ENCODE assay signal across 12 cellular contexts in the genomic region with DNA sequence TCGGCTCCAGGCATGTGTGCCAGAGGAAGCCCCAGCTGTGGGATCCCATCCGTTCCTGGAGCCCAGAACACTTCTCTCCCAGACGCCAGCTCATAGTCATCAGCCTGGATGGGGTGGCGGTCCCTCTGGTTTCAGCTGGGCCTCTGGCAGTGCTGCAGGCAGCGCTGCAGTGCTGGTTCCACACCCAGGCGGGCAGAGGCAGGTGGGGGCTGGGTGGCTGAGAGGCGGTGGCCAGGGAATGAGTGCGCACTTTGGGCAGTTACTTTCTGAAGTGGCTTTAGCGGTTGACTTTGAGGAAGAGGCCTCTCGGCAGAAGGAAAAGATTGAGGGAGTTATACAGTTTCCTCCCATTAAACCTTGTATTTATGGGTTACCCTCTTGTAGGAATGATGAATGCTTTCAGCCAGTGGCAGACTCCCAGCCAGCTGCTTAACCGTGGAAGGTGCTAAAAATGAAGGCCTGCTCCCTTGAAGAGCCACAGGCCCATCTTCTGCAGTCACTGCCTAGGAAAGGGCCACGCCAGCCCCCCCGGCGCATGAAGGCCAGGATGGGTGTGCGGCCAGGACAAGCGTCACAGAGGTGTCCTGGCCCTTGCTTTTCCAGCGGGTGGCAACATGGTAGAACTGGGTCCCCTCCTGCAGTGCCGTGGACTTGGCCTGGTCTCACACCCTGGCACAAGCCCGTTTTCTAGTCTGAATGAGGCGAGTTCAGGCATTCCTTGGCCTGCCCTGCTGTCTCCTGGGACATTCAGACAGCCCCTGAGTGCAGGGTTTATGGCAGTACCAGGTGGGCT. TPM values are rescaled to one million over a fixed set of nuclear protein-coding genes. Genes with fewer than 3 reads are reported as not detected.
A peak's percentile ranks its signal among the peaks of the same experiment; 100 is the strongest.
DNase-seq lines count a peak whose midpoint lies in the region; ATAC-seq and TF ChIP-seq lines count a peak whose summit lies in the region.
"Had no signal": no experiment of that assay in that cellular context is flagged by ENCODE, and none has a peak within 500 bp of the region (broad histone marks: within the 10 kb centered on the region; RNA-seq: fewer than 3 reads in every experiment).

No MANE protein-coding gene starts in this region.

- TF ChIP-seq CTCF in right atrium auricular region (IDR thresholded peaks at IDR 0.05) (no peak), lung (IDR thresholded peaks at IDR 0.05; ENCODE audit: control extremely low read depth, extremely low read depth) (no peak)

- POLR2A ChIA-PET in activated naive CD8-positive, alpha-beta T cell treated with anti-CD3 and anti-CD28 coated beads, Interleukin-2, amount 10 ng/mL, durations not matched to agents 7 days and 5 days (lab: Charles Lee), result interaction anchor here (0.5 to 3.7 kb wide), 5 partner anchors 10 to 443 kb away, joined by 3 to 15 read pairs (median 4); a partner anchor contains a TSS

- ATAC-seq in Right ventricle myocardium inferior (peak; percentile 47), lung (ENCODE audit: insufficient read depth, low FRiP score) (peak; percentile 87), GM21619 (IDR thresholded peaks at IDR 0.05; ENCODE audit: unreplicated experiment) (no peak), GM18909 (IDR thresholded peaks at IDR 0.05; ENCODE audit: poor library complexity, unreplicated experiment) (no peak)
- ATAC-seq in activated naive CD8-positive, alpha-beta T cell treated with anti-CD3 and anti-CD28 coated beads, Interleukin-2, amount 10 ng/mL, durations not matched to agents 7 days and 5 days (ENCODE audit: low read depth), result peak; percentile 62

- peaks cover 0 to 39% of the 10 kb centered on the region in 2 donors for H3K4me1 ChIP-seq in right atrium auricular region
- H3K4me1 ChIP-seq in lung (ENCODE audit: control insufficient read depth in 2 of 2, insufficient read depth in 2 of 2, low read length in 2 of 2), result peaks cover 0 to 23% of the 10 kb centered on the region in 2 donors
- H3K4me1 ChIP-seq: BE2C had no signal

- H3K27ac Mint-ChIP-seq in activated naive CD8-positive, alpha-beta T cell treated with anti-CD3 and anti-CD28 coated beads, Interleukin-2, amount 10 ng/mL, durations not matched to agents 7 days and 5 days, result no peak overlapping the region

- no peaks in the 10 kb centered on the region for H3K9me3 Mint-ChIP-seq in activated naive CD8-positive, alpha-beta T cell treated with anti-CD3 and anti-CD28 coated beads, Interleukin-2, amount 10 ng/mL, durations not matched to agents 7 days and 5 days
- H3K9me3 Mint-ChIP-seq: activated naive CD4-positive, alpha-beta T cell treated with anti-CD3 and anti-CD28 coated beads, Interleukin-2, amount 50 U/mL, for 24 hours had no signal

- H3K27me3 Mint-ChIP-seq in activated naive CD8-positive, alpha-beta T cell treated with anti-CD3 and anti-CD28 coated beads, Interleukin-2, amount 10 ng/mL, durations not matched to agents 7 days and 5 days, result no peaks in the 10 kb centered on the region
- H3K27me3 Mint-ChIP-seq: activated naive CD4-positive, alpha-beta T cell treated with anti-CD3 and anti-CD28 coated beads, Interleukin-2, amount 50 U/mL, for 24 hours had no signal

- H3K27ac ChIP-seq in right atrium auricular region (peak overlapping the region in 1 of 2 donors; percentile 56), lung (ENCODE audit: low read depth in 1 of 2, low read length in 1 of 2) (peak overlapping the region in 1 of 2 donors; percentile 73)

- H3K36me3 Mint-ChIP-seq in activated naive CD8-positive, alpha-beta T cell treated with anti-CD3 and anti-CD28 coated beads, Interleukin-2, amount 10 ng/mL, durations not matched to agents 7 days and 5 days, result peaks cover 10% of the 10 kb centered on the region

- DNase-seq in Right ventricle myocardium inferior (ENCODE audit: missing footprints) (peak; percentile 89), right atrium auricular region (ENCODE audit: low spot score) (no peak), lung (ENCODE audit: low spot score) (peak; percentile 84), SK-N-DZ (ENCODE audit: low spot score) (no peak), DMS53 (lab: John Stamatoyannopoulos, UW) (no peak)
- no peak for DNase-seq in activated naive CD8-positive, alpha-beta T cell treated with anti-CD3 and anti-CD28 coated beads, Interleukin-2, amount 10 ng/mL, durations not matched to agents 7 days and 5 days
- DNase-seq: BE2C, kidney glomerular epithelial cell, NCI-H2171 treated with DMSO at 0.1 percent for 48 hours had no signal

- no peak overlapping the region for H3K4me3 Mint-ChIP-seq in activated naive CD8-positive, alpha-beta T cell treated with anti-CD3 and anti-CD28 coated beads, Interleukin-2, amount 10 ng/mL, durations not matched to agents 7 days and 5 days

- H3K9me3 ChIP-seq in right atrium auricular region (no peaks in the 10 kb centered on the region), lung (ENCODE audit: control insufficient read depth in 2 of 2, insufficient read depth in 1 of 2, low read length in 1 of 2) (no peaks in the 10 kb centered on the region)
- H3K9me3 ChIP-seq: BE2C had no signal

- intact Hi-C loops in Right ventricle myocardium inferior (cut with DNase I), result no loop called here

- H3K4me3 ChIP-seq in right atrium auricular region (no peak overlapping the region), lung (no peak overlapping the region)

- H3K4me1 Mint-ChIP-seq in activated naive CD8-positive, alpha-beta T cell treated with anti-CD3 and anti-CD28 coated beads, Interleukin-2, amount 10 ng/mL, durations not matched to agents 7 days and 5 days, result peaks cover 11% of the 10 kb centered on the region

- H3K36me3 ChIP-seq in right atrium auricular region (peaks cover 38% of the 10 kb centered on the region), lung (ENCODE audit: control insufficient read depth in 2 of 2, insufficient read depth in 2 of 2, low read length in 2 of 2) (peaks cover 0 to 33% of the 10 kb centered on the region in 2 donors)

- no peaks in the 10 kb centered on the region for H3K27me3 ChIP-seq in right atrium auricular region
- no peaks in the 10 kb centered on the region for H3K27me3 ChIP-seq in lung (ENCODE audit: control insufficient read depth, insufficient read depth)
- H3K27me3 ChIP-seq: BE2C had no signal

- WGBS in lung, 2 donors, result 43 to 55% methylated on average over 20 of the region's 20 CpGs

RNA-seq across cellular contexts. Expression of a gene that starts 9.9 kb away (rescaled TPM):
- total RNA-seq in Right ventricle myocardium inferior, result 33.3 TPM
- 10 to 100 TPM; 20.8 to 27.0 TPM for total RNA-seq in right atrium auricular region
- total RNA-seq in activated naive CD8-positive, alpha-beta T cell treated with anti-CD3 and anti-CD28 coated beads, Interleukin-2, amount 10 ng/mL, durations not matched to agents 7 days and 5 days, result 10 to 100 TPM; 25.8 to 27.1 TPM
- 10 to 100 TPM; 19.1 to 22.9 TPM for total RNA-seq in lung
- polyA plus RNA-seq in lung, result 10 to 100 TPM; 10.7 to 16.1 TPM
- polyA plus RNA-seq in SK-N-DZ (2014; cell fraction: cytosol; rRNA removed), result 5.2 and 6.2 TPM in 2 replicates
- polyA plus RNA-seq in SK-N-DZ (2014; cell fraction: nucleus; rRNA removed), result 2.6 and 3.3 TPM in 2 replicates

RNA-seq across cellular contexts. Expression of a gene that starts 14.7 kb away (rescaled TPM):
- total RNA-seq in Right ventricle myocardium inferior (61.5 TPM), right atrium auricular region (10 to 100 TPM; 17.8 to 18.4 TPM), lung (10 to 100 TPM; 13.9 to 30.1 TPM)
- 10 to 100 TPM; 36.3 to 37.9 TPM for total RNA-seq in activated naive CD8-positive, alpha-beta T cell treated with anti-CD3 and anti-CD28 coated beads, Interleukin-2, amount 10 ng/mL, durations not matched to agents 7 days and 5 days
- polyA plus RNA-seq in lung, result 10 to 100 TPM; 28.5 to 39.1 TPM
- polyA plus RNA-seq in SK-N-DZ (2014; cell fraction: cytosol; rRNA removed), result 32.6 and 35.1 TPM in 2 replicates
- 14.1 and 16.0 TPM in 2 replicates for polyA plus RNA-seq in SK-N-DZ (2014; cell fraction: nucleus; rRNA removed)

Comparison
In these comparisons a context has a peak if more than half of its experiments do, and no peak if none do; other contexts are left out.
1. DNase-seq: peak in Right ventricle myocardium inferior (single experiment) and lung (single experiment); none in right atrium auricular region (single experiment), activated naive CD8-positive, alpha-beta T cell treated with anti-CD3 and anti-CD28 coated beads, Interleukin-2, amount 10 ng/mL, durations not matched to agents 7 days and 5 days (single experiment), SK-N-DZ (single experiment) and DMS53 (single experiment).
2. ATAC-seq: peak in Right ventricle myocardium inferior (single experiment), activated naive CD8-positive, alpha-beta T cell treated with anti-CD3 and anti-CD28 coated beads, Interleukin-2, amount 10 ng/mL, durations not matched to agents 7 days and 5 days (single experiment) and lung (single experiment); none in GM21619 (single experiment) and GM18909 (single experiment).